ENCODE assay signal across 8 cellular contexts in the genomic region with DNA sequence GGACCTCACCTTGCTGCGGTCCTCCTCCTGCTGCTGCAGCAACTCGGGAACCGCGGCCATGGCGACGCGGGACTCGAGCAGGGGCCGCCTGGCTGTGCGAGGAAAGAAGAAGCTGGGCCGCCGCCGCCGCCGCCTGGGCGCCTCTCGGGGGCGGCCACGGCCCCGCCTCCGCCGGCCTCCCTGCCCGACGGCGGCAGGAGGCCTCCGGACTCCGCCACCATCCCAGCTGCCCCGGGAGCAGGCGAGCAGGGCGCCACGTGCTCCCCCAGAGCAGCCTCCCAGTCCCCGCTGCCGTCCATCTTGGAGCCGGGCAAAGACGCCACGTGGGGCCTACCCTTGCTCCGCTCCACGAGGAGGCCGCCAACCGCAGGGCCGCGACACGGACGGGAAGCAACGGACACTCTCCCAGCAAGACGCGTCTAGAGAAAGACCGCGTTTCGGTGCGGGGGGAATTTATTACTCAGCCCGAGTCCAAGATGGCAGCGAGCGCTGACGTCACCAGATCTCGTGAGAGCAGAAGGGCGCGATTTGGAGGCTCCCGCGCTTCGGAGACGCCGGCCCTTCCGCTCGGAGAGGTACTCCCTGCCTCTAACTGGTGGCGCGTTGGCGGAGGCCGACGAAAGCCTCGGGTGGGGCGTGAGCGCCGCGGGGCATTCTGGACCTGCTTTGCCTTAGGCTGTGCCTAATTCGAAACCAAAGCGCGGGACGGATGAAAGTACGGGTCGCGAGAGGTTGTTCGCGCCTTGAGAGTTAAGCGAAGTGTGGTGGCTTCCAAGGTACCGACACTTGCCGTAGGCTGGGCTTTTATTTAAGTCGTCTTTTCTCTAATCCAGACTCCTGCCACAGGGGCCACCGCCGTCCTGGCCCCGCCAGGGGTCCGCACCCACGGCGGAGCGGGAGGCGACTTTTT. TPM values are rescaled to one million over a fixed set of nuclear protein-coding genes. Genes with fewer than 3 reads are reported as not detected.
DNase-seq lines count a peak whose midpoint lies in the region; ATAC-seq, FAIRE-seq and TF ChIP-seq lines count a peak whose summit lies in the region.

TSS of gene MGME1 (plus strand) at position 653 of the 910 bp plus-strand sequence. CDS start 842 bp downstream, outside the sequence.
TSS of gene SNX5 (minus strand) at position 429 of the 910 bp plus-strand sequence. CDS start at position 60, 369 bp downstream.

- H3K27me3 Mint-ChIP-seq in type B pancreatic cell, result no peaks in the 10 kb centered on the region

- no peaks in the 10 kb centered on the region for H3K36me3 ChIP-seq in adrenal gland (replicated peaks in 1 of 2)
- H3K36me3 ChIP-seq in heart left ventricle, result peaks cover 0 to 7% (median 0%) of the 10 kb centered on the region in 9 donors

- no peaks in the 10 kb centered on the region for H3K9me3 Mint-ChIP-seq in type B pancreatic cell

- H3K36me3 Mint-ChIP-seq in type B pancreatic cell, result peaks cover 22% of the 10 kb centered on the region

- H3K4me1 Mint-ChIP-seq in type B pancreatic cell (ENCODE audit: unreplicated experiment), result peaks cover 53% of the 10 kb centered on the region

- H3K27me3 ChIP-seq in adrenal gland (no peaks in the 10 kb centered on the region), heart left ventricle (no peaks in the 10 kb centered on the region)

- H3K4me3 ChIP-seq in adrenal gland (peak within 1 kb of the TSS; percentile 45 to 77 (median 70)), heart left ventricle (peak within 1 kb of the TSS; percentile 54 to 97 (median 91))

- TF ChIP-seq CTCF in adrenal gland (IDR thresholded peaks at IDR 0.05) (no peak), heart left ventricle (IDR thresholded peaks at IDR 0.05) (peak in 3 of 12 donors; percentile 5 to 16 (median 6)), type B pancreatic cell (conservative IDR thresholded peaks at IDR 0.05) (no peak)

- DNase-seq in GM12892 (ENCODE audit: insufficient read length) (peak; percentile 89), NCI-H146 (lab: John Stamatoyannopoulos, UW) (peak; percentile 99), T-helper 1 cell (peak; percentile 98 to 99 (median 99)), adrenal gland (peak; percentile 99 to 100 (median 100)), heart left ventricle (peak; percentile 99 to 100 (median 100)), pons (ENCODE audit: low spot score) (peak; percentile 98), type B pancreatic cell (ENCODE audit: extremely low spot score, unreplicated experiment) (peak; percentile 99)

- peak within 1 kb of the TSS; percentile 97 for H3K4me3 Mint-ChIP-seq in type B pancreatic cell

- H3K27ac ChIP-seq in adrenal gland (peak within 1 kb of the TSS; percentile 94 to 99 (median 96)), heart left ventricle (peak within 1 kb of the TSS; percentile 85 to 100 (median 96))

- peak; percentile 99 for TF ChIP-seq POLR2A in GM12892 (IDR thresholded peaks at IDR 0.05; ENCODE audit: low read depth, low read length)
- peak in 1 of 2 donors; percentile 76 for TF ChIP-seq POLR2A in adrenal gland (IDR thresholded peaks at IDR 0.05)
- TF ChIP-seq POLR2A in heart left ventricle (IDR thresholded peaks at IDR 0.05), result peak in 1 of 2 donors; percentile 54

- 0 to 1% (median 0%) methylated on average over 19 to 96 of the region's 96 CpGs for WGBS in adrenal gland, 4 donors
- 0 to 1% (median 0%) methylated on average over 31 to 96 of the region's 96 CpGs for WGBS in heart left ventricle, 4 donors

- no peaks in the 10 kb centered on the region for H3K9me3 ChIP-seq in adrenal gland (replicated peaks in 1 of 3)
- no peaks in the 10 kb centered on the region for H3K9me3 ChIP-seq in heart left ventricle

- H3K4me1 ChIP-seq in adrenal gland (replicated peaks in 1 of 2) (peaks cover 57 to 69% of the 10 kb centered on the region in 2 donors), heart left ventricle (peaks cover 2 to 80% (median 67%) of the 10 kb centered on the region in 12 donors)

- peak; percentile 75 for ATAC-seq in HG02852 (IDR thresholded peaks at IDR 0.05; ENCODE audit: unreplicated experiment)
- ATAC-seq in heart left ventricle, result peak; percentile 97 to 99 (median 98)

- peak within 1 kb of the TSS; percentile 99 for H3K27ac Mint-ChIP-seq in type B pancreatic cell

- FAIRE-seq in GM12892 (lab: Jason Lieb, UNC), result peak; percentile 97

- intact Hi-C loops in adrenal gland (cut with DNase I), result no loop called here
- intact Hi-C loops in heart left ventricle (cut with DNase I), result loop anchor here in 2 of 10 donors (2.0 to 10.0 kb wide), 3 partner anchors 286 to 536 kb away; partner anchors contain the start of genes RRBP1 (in 1 of the 2), SEC23B (in 1 of the 2) and ZNF133 (in 1 of the 2)

RNA-seq across cellular contexts. Expression of gene MGME1, which starts in this region (rescaled TPM):
- 28.2 TPM for polyA plus RNA-seq in GM12892 (2012; ENCODE audit: missing spikeins)
- total RNA-seq in adrenal gland, result 10 to 100 TPM; 11.0 to 30.0 (median 19.5) TPM
- polyA plus RNA-seq in adrenal gland, result 10 to 100 TPM; 19.1 to 25.9 (median 19.8) TPM
- 10 to 100 TPM in 6 of 9 donors, 1 to 10 TPM in 3; 8.6 to 22.0 (median 11.8) TPM for total RNA-seq in heart left ventricle
- 1 to 10 TPM; 7.7 to 8.9 TPM for polyA plus RNA-seq in heart left ventricle
- total RNA-seq in type B pancreatic cell (ENCODE audit: low replicate concordance), result 31.2 and 32.7 TPM in 2 replicates

RNA-seq across cellular contexts. Expression of gene SNX5, which starts in this region (rescaled TPM):
- 231 TPM for polyA plus RNA-seq in GM12892 (2012; ENCODE audit: missing spikeins)
- total RNA-seq in adrenal gland, result 100 to 1,000 TPM; 103 to 201 (median 120) TPM
- 100 to 1,000 TPM; 144 to 162 (median 160) TPM for polyA plus RNA-seq in adrenal gland
- 10 to 100 TPM; 36.6 to 75.0 (median 45.9) TPM for total RNA-seq in heart left ventricle
- polyA plus RNA-seq in heart left ventricle, result 10 to 100 TPM; 32.8 to 43.4 TPM
- total RNA-seq in type B pancreatic cell (ENCODE audit: low replicate concordance), result 87.4 and 115 TPM in 2 replicates

Comparison
In these comparisons a context has a peak if more than half of its experiments do, and no peak if none do; other contexts are left out.
1. Peak in every context shown above with its lines: DNase-seq, ATAC-seq, H3K4me3 ChIP-seq and H3K27ac ChIP-seq.